Comparison of ENCODE assay signal across 1 cellular context in the genomic region with DNA sequence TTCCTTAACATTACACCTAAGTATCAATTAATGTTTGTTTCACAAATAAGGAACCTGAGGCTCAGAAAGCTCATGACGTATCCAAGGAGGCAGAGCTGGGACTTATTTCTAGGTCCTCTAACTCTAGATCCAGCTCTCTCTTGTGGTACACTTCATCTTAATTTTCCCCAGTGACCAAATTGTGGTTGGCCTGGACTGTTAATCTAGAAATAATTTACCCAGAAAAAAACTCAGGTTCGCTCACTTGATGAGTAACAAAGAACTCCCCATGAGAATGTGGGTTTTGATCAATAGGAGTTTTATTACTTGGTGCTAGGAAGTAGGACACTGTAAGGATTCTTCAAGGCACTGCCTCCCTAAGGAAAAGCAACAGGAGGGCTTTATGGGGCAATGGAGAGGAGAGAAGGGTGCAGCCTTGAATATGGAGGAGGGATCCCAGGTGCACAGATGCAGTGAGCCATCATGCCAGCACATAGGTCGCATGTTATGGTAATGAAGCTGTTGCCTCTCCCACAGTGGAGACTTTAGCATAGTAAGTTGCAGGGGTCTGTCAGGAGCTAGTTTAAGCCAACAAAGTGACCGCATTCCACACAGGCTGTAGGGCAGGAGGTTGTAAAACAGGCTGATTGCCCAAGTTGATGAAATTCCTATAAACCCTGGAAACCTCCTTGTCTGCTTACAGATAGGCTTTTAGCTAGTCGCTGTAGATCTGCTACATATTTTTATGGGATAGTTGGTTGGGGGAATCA.
TF ChIP-seq lines count a peak whose summit lies in the region.

No MANE protein-coding gene starts in this region.

TF ChIP-seq in GM12878, 131 proteins besides CTCF, POLR2A, EP300 and RAD21 (continued from another document):
- TF ChIP-seq WRNIP1 (IDR thresholded peaks at IDR 0.05; ENCODE audit: borderline replicate concordance, low read depth, low read length) (no peak), ZNF384 (IDR thresholded peaks at IDR 0.05; ENCODE audit: borderline replicate concordance, low read depth, low read length) (peak; percentile 16; the same call in 1 of the 2 replicates)
